20 cellular contexts compared by ENCODE assay signal in genomic region chr12:790253-790563, GRCh38. TPM values are rescaled to one million over a fixed set of nuclear protein-coding genes. Genes with fewer than 3 reads are reported as not detected.
DNase-seq lines count a peak whose midpoint lies in the region; ATAC-seq and TF ChIP-seq lines count a peak whose summit lies in the region.
"Had no signal": no experiment of that assay in that cellular context is flagged by ENCODE, and none has a peak within 500 bp of the region (broad histone marks: within the 10 kb centered on the region; RNA-seq: fewer than 3 reads in every experiment).

No MANE protein-coding gene starts in this region.

- H3K27ac ChIP-seq in left ventricle myocardium inferior (replicated peaks) (peak overlapping the region; percentile 4), sigmoid colon (no peak overlapping the region)
- H3K27ac ChIP-seq: KMS-11 had no signal

- intact Hi-C loops in left ventricle myocardium inferior (cut with micrococcal nuclease) (no loop called here), left cardiac atrium (cut with DNase I) (no loop called here), sigmoid colon (cut with DNase I) (no loop called here)

- TF ChIP-seq CTCF in left ventricle myocardium inferior (IDR thresholded peaks at IDR 0.05; ENCODE audit: borderline replicate concordance): no peak
- TF ChIP-seq CTCF in fibroblast of villous mesenchyme (IDR thresholded peaks at IDR 0.05; ENCODE audit: insufficient read depth, low read depth, low read length): no peak
- no peak for TF ChIP-seq CTCF in sigmoid colon (IDR thresholded peaks at IDR 0.05)
- TF ChIP-seq CTCF in GM13976 (IDR thresholded peaks at IDR 0.05; ENCODE audit: borderline replicate concordance, control extremely low read depth, extremely low read depth, insufficient read depth, missing control alignments): no peak

- H3K4me3 ChIP-seq in left ventricle myocardium inferior (no peak overlapping the region), fibroblast of villous mesenchyme (ENCODE audit: low read depth, low read length) (no peak overlapping the region), sigmoid colon (no peak overlapping the region)

- no peak for ATAC-seq in left cardiac atrium

- DNase-seq in left ventricle myocardium inferior (no peak), left cardiac atrium (no peak), RPMI7951 (ENCODE audit: low read depth) (peak; percentile 31), fibroblast of villous mesenchyme (ENCODE audit: low read depth) (peak; percentile 55), HCEC 1CT (no peak), sigmoid colon (no peak), GM13976 (ENCODE audit: low spot score) (no peak)
- DNase-seq in activated naive CD4-positive, alpha-beta T cell treated with Interleukin-2 at 50 U/mL for 16 hours: no peak
- DNase-seq: activated CD4-positive, CD25-positive, alpha-beta regulatory T cell; activated naive CD8-positive, alpha-beta T cell treated with anti-CD3 and anti-CD28 coated beads, Interleukin-2, amount 10 ng/mL, durations not matched to agents 7 days and 5 days; activated T-cell treated with anti-CD3 and anti-CD28 coated beads, Interleukin-2, amount 50 U/mL, for 72 hours; DMS79; head of caudate nucleus; left ventricle myocardium superior; NCI-H1105; NCI-H2081; NCI-H510A; occipital lobe; SK-N-SH had no signal

- H3K36me3 ChIP-seq in left ventricle myocardium inferior (no peaks in the 10 kb centered on the region), sigmoid colon (no peaks in the 10 kb centered on the region)

- TF ChIP-seq POLR2A in sigmoid colon (IDR thresholded peaks at IDR 0.05): no peak

- no peak for TF ChIP-seq EP300 in sigmoid colon (IDR thresholded peaks at IDR 0.05)

- H3K27me3 ChIP-seq in left ventricle myocardium inferior (ENCODE audit: low read depth): no peaks in the 10 kb centered on the region
- no peaks in the 10 kb centered on the region for H3K27me3 ChIP-seq in sigmoid colon

- H3K4me1 ChIP-seq in left ventricle myocardium inferior (peaks cover 97% of the 10 kb centered on the region), sigmoid colon (peaks cover 0 to 66% (median 31%) of the 10 kb centered on the region in 4 donors)

- 86 to 89% methylated on average over 2 of the region's 2 CpGs for WGBS in sigmoid colon, 2 donors

- in situ Hi-C loops in GM13976 (cut with MboI; ENCODE audit: low sequenced_read_pairs, unreplicated experiment): no loop called here

- H3K9me3 ChIP-seq in left ventricle myocardium inferior (replicated peaks) (no peaks in the 10 kb centered on the region), sigmoid colon (no peaks in the 10 kb centered on the region)
- H3K9me3 ChIP-seq: SK-N-SH had no signal

RNA-seq across cellular contexts. Expression of gene WNK1, which starts 37.8 kb away (rescaled TPM):
- 289 TPM for total RNA-seq in left ventricle myocardium inferior
- total RNA-seq in left cardiac atrium: 100 to 1,000 TPM; 251 to 255 TPM
- total RNA-seq in RPMI7951 (2014; rRNA removed; shearing (Covaris generic)): 27.8 and 42.3 TPM in 2 replicates
- total RNA-seq in fibroblast of villous mesenchyme: 70.5 and 92.4 TPM in 2 replicates
- total RNA-seq in sigmoid colon: 100 to 1,000 TPM in 1 of 4 donors, 10 to 100 TPM in 3; 73.6 to 146 (median 84.8) TPM
- 10 to 100 TPM; 13.2 to 39.8 (median 17.1) TPM for polyA plus RNA-seq in sigmoid colon

Comparison
In these comparisons a context has a peak if more than half of its experiments do, and no peak if none do; other contexts are left out.
1. DNase-seq: peak in RPMI7951 (single experiment) and fibroblast of villous mesenchyme (single experiment); none in left ventricle myocardium inferior (single experiment), left cardiac atrium (single experiment), HCEC 1CT (single experiment), sigmoid colon (single experiment), activated naive CD4-positive, alpha-beta T cell treated with Interleukin-2 at 50 U/mL for 16 hours (single experiment) and GM13976 (single experiment).